In the genomic region with DNA sequence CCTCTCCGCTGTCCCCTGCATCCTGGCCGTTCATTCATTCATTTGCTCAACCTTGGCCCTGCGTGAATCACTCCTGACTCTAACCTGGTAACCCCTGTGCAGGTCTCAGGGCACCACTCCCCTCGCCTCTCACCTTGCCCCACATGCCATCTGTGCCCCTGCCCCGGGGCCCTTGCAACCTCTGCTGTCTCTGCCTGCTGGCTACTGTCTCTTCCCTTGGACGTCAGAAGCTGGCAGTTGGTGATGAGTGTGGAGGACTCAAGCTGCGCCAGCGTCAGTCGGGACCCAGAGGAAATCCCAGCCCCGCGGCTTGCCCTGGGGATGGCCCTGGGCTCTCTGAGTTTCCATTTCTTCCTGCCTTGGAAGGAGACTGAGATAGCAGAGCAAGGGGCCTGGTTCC, we compare ENCODE assay signal across 18 cellular contexts.
"Had no signal": no experiment of that assay in that cellular context is flagged by ENCODE, and none has a peak within 500 bp of the region (broad histone marks: within the 10 kb centered on the region; RNA-seq: fewer than 3 reads in every experiment).

No MANE protein-coding gene starts in this region.

- H3K36me3 ChIP-seq: suprapubic skin had no signal

- H3K4me1 Mint-ChIP-seq: activated CD4-positive, alpha-beta memory T cell treated with anti-CD3 and anti-CD28 coated beads, Interleukin-2, amount 10 ng/mL, durations not matched to agents 7 days and 5 days; activated naive CD4-positive, alpha-beta T cell treated with anti-CD3 and anti-CD28 coated beads, Interleukin-2, amount 50 U/mL, for 24 hours had no signal

- H3K27ac Mint-ChIP-seq: activated CD4-positive, alpha-beta memory T cell treated with anti-CD3 and anti-CD28 coated beads, Interleukin-2, amount 10 ng/mL, durations not matched to agents 7 days and 5 days; activated naive CD4-positive, alpha-beta T cell treated with anti-CD3 and anti-CD28 coated beads, Interleukin-2, amount 50 U/mL, for 24 hours; dendritic cell treated with granulocyte-macrophage colony-stimulating factor and Interleukin-4, amounts not matched to agents 40 ng/mL and 50 ng/mL, for 4 days; effector memory CD8-positive, alpha-beta T cell; mesothelial cell of epicardium; stimulated activated naive CD8-positive, alpha-beta T cell treated with anti-CD3 and anti-CD28 coated beads, Interleukin-15, Interleukin-2, amounts not matched to agents 100 ng/mL and 50 ng/mL, for 24 hours; type B pancreatic cell had no signal

- H2AFZ ChIP-seq: parathyroid adenoma had no signal

- H3K79me2 ChIP-seq: parathyroid adenoma had no signal

- H3K9me3 Mint-ChIP-seq: activated CD4-positive, alpha-beta memory T cell treated with anti-CD3 and anti-CD28 coated beads, Interleukin-2, amount 10 ng/mL, durations not matched to agents 7 days and 5 days; activated naive CD4-positive, alpha-beta T cell treated with anti-CD3 and anti-CD28 coated beads, Interleukin-2, amount 50 U/mL, for 24 hours; activated T-cell treated with anti-CD3 and anti-CD28 coated beads, Interleukin-2, amount 50 U/mL, for 4 hours; dendritic cell treated with granulocyte-macrophage colony-stimulating factor and Interleukin-4, amounts not matched to agents 40 ng/mL and 50 ng/mL, for 4 days; effector memory CD8-positive, alpha-beta T cell; mesothelial cell of epicardium; neural crest cell; stimulated activated naive CD8-positive, alpha-beta T cell treated with anti-CD3 and anti-CD28 coated beads, Interleukin-15, Interleukin-2, amounts not matched to agents 100 ng/mL and 50 ng/mL, for 24 hours; type B pancreatic cell had no signal

- H3K4me3 Mint-ChIP-seq: activated CD4-positive, alpha-beta memory T cell treated with anti-CD3 and anti-CD28 coated beads, Interleukin-2, amount 10 ng/mL, durations not matched to agents 7 days and 5 days; activated naive CD4-positive, alpha-beta T cell treated with anti-CD3 and anti-CD28 coated beads, Interleukin-2, amount 50 U/mL, for 24 hours; activated T-cell treated with anti-CD3 and anti-CD28 coated beads, Interleukin-2, amount 50 U/mL, for 4 hours; dendritic cell treated with granulocyte-macrophage colony-stimulating factor and Interleukin-4, amounts not matched to agents 40 ng/mL and 50 ng/mL, for 4 days; effector memory CD8-positive, alpha-beta T cell; mesothelial cell of epicardium; neural crest cell; stimulated activated naive CD8-positive, alpha-beta T cell treated with anti-CD3 and anti-CD28 coated beads, Interleukin-15, Interleukin-2, amounts not matched to agents 100 ng/mL and 50 ng/mL, for 24 hours; type B pancreatic cell had no signal

- H3K27me3 Mint-ChIP-seq: activated CD4-positive, alpha-beta memory T cell treated with anti-CD3 and anti-CD28 coated beads, Interleukin-2, amount 10 ng/mL, durations not matched to agents 7 days and 5 days had no signal

- H3K4me3 ChIP-seq: body of pancreas, lung, suprapubic skin had no signal

- H3K36me3 Mint-ChIP-seq: activated naive CD4-positive, alpha-beta T cell treated with anti-CD3 and anti-CD28 coated beads, Interleukin-2, amount 50 U/mL, for 24 hours; mesothelial cell of epicardium; type B pancreatic cell had no signal

- H3K4me1 ChIP-seq: foreskin keratinocyte, parathyroid adenoma had no signal

- ATAC-seq: activated T-cell treated with anti-CD3 and anti-CD28 coated beads, Interleukin-2, amount 50 U/mL, for 4 hours; body of pancreas; effector memory CD8-positive, alpha-beta T cell; foreskin keratinocyte had no signal

- DNase-seq: activated CD4-positive, alpha-beta memory T cell treated with anti-CD3 and anti-CD28 coated beads, Interleukin-2, amount 10 ng/mL, durations not matched to agents 7 days and 5 days; activated effector memory CD4-positive, alpha-beta T cell treated with Interleukin-2 at 50 U/mL for 16 hours; activated T-cell treated with anti-CD3 and anti-CD28 coated beads, Interleukin-2, amount 50 U/mL, for 4 hours; body of pancreas; effector memory CD8-positive, alpha-beta T cell; foreskin keratinocyte; stimulated activated CD4-positive, alpha-beta T cell treated with anti-CD3 and anti-CD28 coated beads, Interleukin-4, amount 100 ng/mL, for 4 hours; stimulated activated CD8-positive, alpha-beta memory T cell treated with anti-CD3 and anti-CD28 coated beads, Interleukin-4, amount 100 ng/mL, for 48 hours; T-helper 9 cell had no signal

- H3K27ac ChIP-seq: body of pancreas, foreskin keratinocyte, parathyroid adenoma, suprapubic skin had no signal

- H3K9me3 ChIP-seq: body of pancreas, suprapubic skin had no signal

- H3K27me3 ChIP-seq: body of pancreas had no signal
